ENCODE assay signal across 1 cellular context in the genomic region with DNA sequence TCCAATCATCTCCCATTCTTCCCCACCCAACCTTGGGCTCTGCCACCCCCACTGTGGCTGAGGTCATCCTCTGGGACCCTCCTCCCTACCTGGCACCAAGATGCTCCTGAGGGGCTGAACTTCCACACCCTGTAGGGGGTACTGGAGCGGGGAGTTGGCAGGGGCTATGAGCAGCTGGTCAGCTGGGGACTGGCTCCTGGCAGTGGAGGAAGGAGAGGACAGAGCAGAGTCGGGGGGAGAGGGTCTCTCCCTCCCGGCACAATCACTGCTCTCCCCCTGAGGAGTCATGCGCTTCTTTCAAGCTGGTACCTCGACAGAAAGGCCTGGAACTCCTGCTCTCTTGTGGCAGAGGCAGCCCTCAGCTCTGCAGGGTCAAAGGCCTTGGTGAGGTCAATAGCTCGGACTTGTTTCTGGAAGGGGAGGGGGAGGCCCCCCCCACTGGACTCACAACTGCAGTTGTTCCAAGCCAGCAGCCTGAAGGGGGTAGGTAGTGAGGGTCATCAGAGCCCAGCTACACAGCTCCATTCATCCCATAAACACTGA.
A peak's percentile ranks its signal among the peaks of the same experiment; 100 is the strongest.
TF ChIP-seq lines count a peak whose summit lies in the region.

No MANE protein-coding gene starts in this region.

TF ChIP-seq in K562, 482 proteins besides CTCF, POLR2A, EP300 and RAD21:
- TF ChIP-seq, protein P1, sequence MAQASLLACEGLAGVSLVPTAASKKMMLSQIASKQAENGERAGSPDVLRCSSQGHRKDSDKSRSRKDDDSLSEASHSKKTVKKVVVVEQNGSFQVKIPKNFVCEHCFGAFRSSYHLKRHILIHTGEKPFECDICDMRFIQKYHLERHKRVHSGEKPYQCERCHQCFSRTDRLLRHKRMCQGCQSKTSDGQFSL (CRISPR knock-in tag; IDR thresholded peaks at IDR 0.05): 0 out of 2 replicates have a peak, but pooled peaks have one; percentile 26
- TF ChIP-seq, protein P1 (tag; IDR thresholded peaks at IDR 0.05): no peak
- TF ChIP-seq CREB1 (IDR thresholded peaks at IDR 0.05) (no peak), CREB1 (CRISPR knock-in tag; IDR thresholded peaks at IDR 0.05) (no peak), NBN (IDR thresholded peaks at IDR 0.05; ENCODE audit: low read depth) (no peak), PHF8 (IDR thresholded peaks at IDR 0.05; ENCODE audit: borderline replicate concordance, low read length) (no peak), STAT5B (CRISPR knock-in tag; IDR thresholded peaks at IDR 0.05) (no peak)
- TF ChIP-seq, protein P2, sequence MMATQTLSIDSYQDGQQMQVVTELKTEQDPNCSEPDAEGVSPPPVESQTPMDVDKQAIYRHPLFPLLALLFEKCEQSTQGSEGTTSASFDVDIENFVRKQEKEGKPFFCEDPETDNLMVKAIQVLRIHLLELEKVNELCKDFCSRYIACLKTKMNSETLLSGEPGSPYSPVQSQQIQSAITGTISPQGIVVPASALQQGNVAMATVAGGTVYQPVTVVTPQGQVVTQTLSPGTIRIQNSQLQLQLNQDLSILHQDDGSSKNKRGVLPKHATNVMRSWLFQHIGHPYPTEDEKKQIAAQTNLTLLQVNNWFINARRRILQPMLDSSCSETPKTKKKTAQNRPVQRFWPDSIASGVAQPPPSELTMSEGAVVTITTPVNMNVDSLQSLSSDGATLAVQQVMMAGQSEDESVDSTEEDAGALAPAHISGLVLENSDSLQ (IDR thresholded peaks at IDR 0.05): no peak
- TF ChIP-seq, protein P3, sequence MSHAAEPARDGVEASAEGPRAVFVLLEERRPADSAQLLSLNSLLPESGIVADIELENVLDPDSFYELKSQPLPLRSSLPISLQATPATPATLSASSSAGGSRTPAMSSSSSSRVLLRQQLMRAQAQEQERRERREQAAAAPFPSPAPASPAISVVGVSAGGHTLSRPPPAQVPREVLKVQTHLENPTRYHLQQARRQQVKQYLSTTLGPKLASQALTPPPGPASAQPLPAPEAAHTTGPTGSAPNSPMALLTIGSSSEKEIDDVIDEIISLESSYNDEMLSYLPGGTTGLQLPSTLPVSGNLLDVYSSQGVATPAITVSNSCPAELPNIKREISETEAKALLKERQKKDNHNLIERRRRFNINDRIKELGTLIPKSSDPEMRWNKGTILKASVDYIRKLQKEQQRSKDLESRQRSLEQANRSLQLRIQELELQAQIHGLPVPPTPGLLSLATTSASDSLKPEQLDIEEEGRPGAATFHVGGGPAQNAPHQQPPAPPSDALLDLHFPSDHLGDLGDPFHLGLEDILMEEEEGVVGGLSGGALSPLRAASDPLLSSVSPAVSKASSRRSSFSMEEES (CRISPR knock-in tag; IDR thresholded peaks at IDR 0.05): no peak
TF ChIP-seq in K562: peak in this region for 1.
